Comparison of ENCODE assay signal across 1 cellular context in the genomic region with DNA sequence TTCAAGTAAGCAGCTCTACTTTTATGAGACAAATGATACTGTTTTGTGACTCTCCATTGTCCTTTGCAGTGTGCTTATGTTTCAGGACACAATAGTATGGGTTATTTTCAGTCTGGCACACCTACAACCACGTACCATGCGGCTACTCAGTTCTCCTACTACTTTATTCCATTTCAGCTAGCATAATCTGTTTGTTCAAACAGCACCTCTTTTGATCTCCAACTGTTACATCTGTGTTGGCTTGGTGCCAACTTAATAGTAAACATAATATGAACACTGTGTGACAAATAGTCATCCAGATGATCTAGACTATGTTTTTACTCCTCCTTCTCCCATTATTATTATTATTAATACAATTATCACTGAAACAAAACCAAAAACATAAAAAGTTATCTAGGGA.
TF ChIP-seq lines count a peak whose summit lies in the region.

No MANE protein-coding gene starts in this region.

TF ChIP-seq in HepG2, 621 proteins besides CTCF, POLR2A, EP300 and RAD21 (continued from another document):
- TF ChIP-seq LCORL (IDR thresholded peaks at IDR 0.05) (peak; percentile 94), LCORL (CRISPR knock-in tag; IDR thresholded peaks at IDR 0.05) (no peak), NFIC (IDR thresholded peaks at IDR 0.05; ENCODE audit: low read length) (peak; percentile 58; the same call in 1 of the 2 replicates), HMG20A (CRISPR knock-in tag; IDR thresholded peaks at IDR 0.05; ENCODE audit: borderline replicate concordance) (peak; percentile 48; the same call in 1 of the 2 replicates), TCF7 (IDR thresholded peaks at IDR 0.05; ENCODE audit: low read depth) (0 out of 2 replicates have a peak, but pooled peaks have one; percentile 27)
